2 cellular contexts compared by ENCODE assay signal in genomic region chr12:94692826-94693225, GRCh38. TPM values are rescaled to one million over a fixed set of nuclear protein-coding genes. Genes with fewer than 3 reads are reported as not detected.
"Had no signal": no experiment of that assay in that cellular context is flagged by ENCODE, and none has a peak within 500 bp of the region (broad histone marks: within the 10 kb centered on the region; RNA-seq: fewer than 3 reads in every experiment).

No MANE protein-coding gene starts in this region.

RNA-seq across cellular contexts. Expression of gene TMCC3, which starts 42.5 kb away (rescaled TPM):
- total RNA-seq: HepG2, NCI-H460 had no signal
- polyA plus RNA-seq: HepG2 had no signal
